17 cellular contexts compared by ENCODE assay signal in the genomic region with DNA sequence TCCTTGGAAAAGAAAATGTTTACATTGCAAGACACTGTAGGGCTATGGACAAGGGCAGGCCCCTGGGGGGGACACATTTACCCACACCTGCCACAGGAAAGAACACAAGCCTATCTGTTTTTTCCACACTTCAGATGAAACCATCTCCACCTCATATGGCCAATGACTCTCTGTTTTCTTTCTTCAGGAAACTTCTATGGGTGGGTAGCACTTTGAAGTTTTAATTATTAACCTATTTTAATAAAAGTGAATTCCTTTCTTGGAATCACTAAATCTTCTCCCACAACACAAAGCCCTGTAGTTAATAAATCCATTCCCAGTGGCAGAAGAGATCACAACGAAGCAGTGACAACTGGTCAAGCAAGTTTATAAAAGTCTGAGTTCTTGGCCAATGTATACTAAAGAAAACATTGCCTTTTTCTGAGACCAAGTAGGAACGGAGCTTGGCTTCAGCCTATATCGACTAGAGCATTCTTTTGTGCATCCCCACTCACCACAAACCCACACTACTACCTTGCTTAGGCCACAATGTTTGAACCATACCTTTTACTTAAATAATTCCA.
DNase-seq lines count a peak whose midpoint lies in the region; ATAC-seq and TF ChIP-seq lines count a peak whose summit lies in the region.
"Had no signal": no experiment of that assay in that cellular context is flagged by ENCODE, and none has a peak within 500 bp of the region (broad histone marks: within the 10 kb centered on the region; RNA-seq: fewer than 3 reads in every experiment).

No MANE protein-coding gene starts in this region.

- H3K4me1 ChIP-seq in Caco-2, result peaks cover 31% of the 10 kb centered on the region
- H3K4me1 ChIP-seq in prostate gland (replicated peaks), result no peaks in the 10 kb centered on the region

- WGBS in prostate gland, result 72% methylated on average over 3 of the region's 3 CpGs

- TF ChIP-seq CTCF in Caco-2 (IDR thresholded peaks at IDR 0.05; ENCODE audit: insufficient read depth in 1 of 2, low read depth in 1 of 2, low read length in 1 of 2, severe bottlenecking in 1 of 2, unreplicated experiment in 1 of 2), result no peak
- TF ChIP-seq CTCF in prostate gland (IDR thresholded peaks at IDR 0.05), result no peak
- TF ChIP-seq CTCF in GM10266 (IDR thresholded peaks at IDR 0.05; ENCODE audit: control insufficient read depth, insufficient read depth, low read depth, missing control alignments), result no peak

- TF ChIP-seq POLR2A in prostate gland (IDR thresholded peaks at IDR 0.05), result no peak

- ATAC-seq in HG03025 (IDR thresholded peaks at IDR 0.05; ENCODE audit: low FRiP score, unreplicated experiment), result no peak
- ATAC-seq in stimulated activated memory B cell treated with anti-CD40 and anti-IgM and Interleukin-4, amounts not matched to agents 10 μg/mL and 1 μg/mL and 100 μg/mL, for 72 hours, result no peak
- ATAC-seq: CD8-positive, alpha-beta T cell; HepG2; Panc1 had no signal

- CTCF ChIA-PET in Caco-2 (lab: Charles Lee), result no interaction called here

- H3K9me3 ChIP-seq in Caco-2, result peaks cover 22% of the 10 kb centered on the region
- H3K9me3 ChIP-seq in KOPT-K1 (ENCODE audit: insufficient read depth, low read length, poor library complexity, severe bottlenecking), result peaks cover 33% of the 10 kb centered on the region
- no peaks in the 10 kb centered on the region for H3K9me3 ChIP-seq in prostate gland

- H3K9me3 Mint-ChIP-seq in Caco-2 (ENCODE audit: unreplicated experiment), result peaks cover 35% of the 10 kb centered on the region
- peaks cover 8% of the 10 kb centered on the region for H3K9me3 Mint-ChIP-seq in stimulated activated memory B cell treated with anti-CD40 and anti-IgM and Interleukin-4, amounts not matched to agents 10 μg/mL and 1 μg/mL and 100 μg/mL, for 72 hours

- no TSS peak for BruUV-seq in Caco-2 (replicated peaks; lab: Mats Ljungman, UMichigan)

- H3K27ac ChIP-seq in KOPT-K1 (ENCODE audit: low read depth, low read length, poor library complexity, severe bottlenecking) (peak overlapping the region; percentile 48), prostate gland (peak overlapping the region; percentile 69 to 78)

- H3K36me3 ChIP-seq in Caco-2 (ENCODE audit: control insufficient read depth, insufficient read depth, low read length) (no peaks in the 10 kb centered on the region; the same call in 1 of the 2 replicates), KOPT-K1 (ENCODE audit: insufficient read depth, low read length) (peaks cover 43% of the 10 kb centered on the region), prostate gland (no peaks in the 10 kb centered on the region)

- peak overlapping the region; percentile 50 for H3K27ac Mint-ChIP-seq in Caco-2 (ENCODE audit: unreplicated experiment)
- H3K27ac Mint-ChIP-seq in stimulated activated memory B cell treated with anti-CD40 and anti-IgM and Interleukin-4, amounts not matched to agents 10 μg/mL and 1 μg/mL and 100 μg/mL, for 72 hours, result no peak overlapping the region
- H3K27ac Mint-ChIP-seq: B cell; CD8-positive, alpha-beta T cell; H9 had no signal

- H3K4me3 Mint-ChIP-seq in Caco-2 (ENCODE audit: unreplicated experiment), result peak overlapping the region; percentile 19
- H3K4me3 Mint-ChIP-seq in stimulated activated memory B cell treated with anti-CD40 and anti-IgM and Interleukin-4, amounts not matched to agents 10 μg/mL and 1 μg/mL and 100 μg/mL, for 72 hours, result no peak overlapping the region
- H3K4me3 Mint-ChIP-seq: B cell; CD8-positive, alpha-beta T cell; H9 had no signal

- H3K27me3 ChIP-seq in Caco-2 (replicated peaks; ENCODE audit: control insufficient read depth, insufficient read depth, low read length) (no peaks in the 10 kb centered on the region), prostate gland (replicated peaks; ENCODE audit: insufficient read depth) (no peaks in the 10 kb centered on the region)

- H3K36me3 Mint-ChIP-seq in Caco-2 (ENCODE audit: insufficient read depth, unreplicated experiment), result peaks cover 25% of the 10 kb centered on the region
- peaks cover under 1% of the 10 kb centered on the region for H3K36me3 Mint-ChIP-seq in stimulated activated memory B cell treated with anti-CD40 and anti-IgM and Interleukin-4, amounts not matched to agents 10 μg/mL and 1 μg/mL and 100 μg/mL, for 72 hours
- H3K36me3 Mint-ChIP-seq: CD8-positive, alpha-beta T cell had no signal

- no peaks in the 10 kb centered on the region for H3K27me3 Mint-ChIP-seq in Caco-2 (ENCODE audit: insufficient read depth, unreplicated experiment)
- no peaks in the 10 kb centered on the region for H3K27me3 Mint-ChIP-seq in stimulated activated memory B cell treated with anti-CD40 and anti-IgM and Interleukin-4, amounts not matched to agents 10 μg/mL and 1 μg/mL and 100 μg/mL, for 72 hours
- H3K27me3 Mint-ChIP-seq: B cell had no signal

- intact Hi-C loops in Caco-2 (cut with micrococcal nuclease; ENCODE audit: unreplicated experiment), result no loop called here
- intact Hi-C loops in prostate gland (cut with DNase I), result no loop called here

- H3K4me1 Mint-ChIP-seq in Caco-2 (ENCODE audit: low read depth, unreplicated experiment), result peaks cover 18% of the 10 kb centered on the region
- H3K4me1 Mint-ChIP-seq in stimulated activated memory B cell treated with anti-CD40 and anti-IgM and Interleukin-4, amounts not matched to agents 10 μg/mL and 1 μg/mL and 100 μg/mL, for 72 hours, result no peaks in the 10 kb centered on the region

- H3K4me3 ChIP-seq in Caco-2 (ENCODE audit: low read depth, low read length) (no peak overlapping the region), prostate gland (no peak overlapping the region)

- POLR2A ChIA-PET in Caco-2 (lab: Charles Lee), result no interaction called here

- DNase-seq in Caco-2, result peak; percentile 54 to 72
- DNase-seq in kidney tubule cell (ENCODE audit: low spot score), result peak; percentile 9
- DNase-seq in prostate gland (ENCODE audit: low spot score), result peak; percentile 50
- DNase-seq in GM10266 (ENCODE audit: extremely low spot score), result no peak
- DNase-seq: CD8-positive, alpha-beta T cell; H9; Karpas-422; NCI-H187 treated with DMSO at 0.1 percent for 48 hours; NCI-H446; NCI-H774; SHP77 had no signal
